8 cellular contexts compared by ENCODE assay signal in genomic region chr1:208233546-208233945, GRCh38. TPM values are rescaled to one million over a fixed set of nuclear protein-coding genes. Genes with fewer than 3 reads are reported as not detected.
A peak's percentile ranks its signal among the peaks of the same experiment; 100 is the strongest.
DNase-seq lines count a peak whose midpoint lies in the region; ATAC-seq and TF ChIP-seq lines count a peak whose summit lies in the region.

No MANE protein-coding gene starts in this region.

- ATAC-seq in SK-N-SH treated with all-trans-retinoic acid at 6 μM for 48 hours: no peak
- no peak for ATAC-seq in GM18907 (IDR thresholded peaks at IDR 0.05; ENCODE audit: unreplicated experiment)
- ATAC-seq in GM21786 (IDR thresholded peaks at IDR 0.05; ENCODE audit: unreplicated experiment): no peak
- no peak for ATAC-seq in HG03139 (IDR thresholded peaks at IDR 0.05; ENCODE audit: unreplicated experiment)

- peak overlapping the region; percentile 22; the same call in 1 of the 2 replicates for H3K4me2 ChIP-seq in SK-N-SH

- H3K27me3 ChIP-seq in SK-N-SH (ENCODE audit: insufficient read depth): no peaks in the 10 kb centered on the region

- no peak overlapping the region for H2AFZ ChIP-seq in SK-N-SH (ENCODE audit: low read depth)

- peaks cover 13% of the 10 kb centered on the region for H3F3A ChIP-seq in SK-N-SH (replicated peaks; ENCODE audit: insufficient read depth)

- H3K4me3 ChIP-seq in SK-N-SH (ENCODE audit: low read depth in 2 of 2, low read length in 1 of 2) (no peak overlapping the region), astrocyte of the spinal cord (ENCODE audit: low read depth, low read length) (no peak overlapping the region)

- H3K79me2 ChIP-seq in SK-N-SH (ENCODE audit: insufficient read depth): peaks cover 100% of the 10 kb centered on the region

- 78% methylated on average over 5 of the region's 5 CpGs for WGBS in SK-N-SH (ENCODE audit: low lambda C conversion rate)

- peak overlapping the region; percentile 19 for H3K27ac Mint-ChIP-seq in type B pancreatic cell

- H3K36me3 ChIP-seq in SK-N-SH (replicated peaks in 1 of 2; ENCODE audit: control insufficient read depth in 1 of 2, insufficient read depth in 2 of 2, low read length in 1 of 2): peaks cover 17 to 34% of the 10 kb centered on the region in 2 experiments

- H3K27ac ChIP-seq in SK-N-SH (ENCODE audit: low read depth in 2 of 2, low read length in 1 of 2): peak overlapping the region in 1 of 2 experiments; percentile 67; a peak in 1 of 4 replicates

- H4K20me1 ChIP-seq in SK-N-SH (ENCODE audit: insufficient read depth): no peaks in the 10 kb centered on the region; the same call in 1 of the 2 replicates

- no peaks in the 10 kb centered on the region for H3K9me2 ChIP-seq in SK-N-SH

- H3K27me3 Mint-ChIP-seq in type B pancreatic cell: no peaks in the 10 kb centered on the region

- no peak for TF ChIP-seq EP300 in SK-N-SH (IDR thresholded peaks at IDR 0.05; ENCODE audit: borderline replicate concordance in 1 of 2, low read depth in 1 of 2, low read length in 1 of 2)

- H3K4me1 Mint-ChIP-seq in type B pancreatic cell (ENCODE audit: unreplicated experiment): peaks cover 90% of the 10 kb centered on the region

- no peak overlapping the region for H3K9ac ChIP-seq in SK-N-SH

- in situ Hi-C loops in astrocyte of the spinal cord (cut with HindIII; ENCODE audit: low sequenced_read_pairs): no loop called here

- H3K9me3 ChIP-seq in SK-N-SH: no peaks in the 10 kb centered on the region

- peak overlapping the region; percentile 68 for H3K4me3 Mint-ChIP-seq in type B pancreatic cell

- no peak for TF ChIP-seq RAD21 in SK-N-SH (IDR thresholded peaks at IDR 0.05; ENCODE audit: low read length)

- DNase-seq in SK-N-SH (no peak), astrocyte of the spinal cord (ENCODE audit: low read depth, low spot score) (peak; percentile 74), medulla oblongata (ENCODE audit: extremely low spot score) (peak; percentile 92), type B pancreatic cell (ENCODE audit: extremely low spot score, unreplicated experiment) (no peak)

- CTCF ChIA-PET in SK-N-SH (lab: Yijun Ruan, JAX): interaction anchor here (0.8 to 19.9 kb wide), 10 partner anchors 8 to 236 kb away, joined by 3 to 579 read pairs (median 4); partner anchors contain the start of gene PLXNA2

- peaks cover 30 to 45% of the 10 kb centered on the region in 2 experiments for H3K4me1 ChIP-seq in SK-N-SH (ENCODE audit: control insufficient read depth in 1 of 2, insufficient read depth in 2 of 2, low read depth in 1 of 2, low read length in 1 of 2)

- peaks cover 25% of the 10 kb centered on the region for H3K36me3 Mint-ChIP-seq in type B pancreatic cell

- TF ChIP-seq CTCF in SK-N-SH (IDR thresholded peaks at IDR 0.05) (no peak), astrocyte of the spinal cord (IDR thresholded peaks at IDR 0.05; ENCODE audit: low read depth, low read length) (no peak), type B pancreatic cell (conservative IDR thresholded peaks at IDR 0.05) (no peak)

- POLR2A ChIA-PET in SK-N-SH (lab: Yijun Ruan, JAX): no interaction called here

- H3K9me3 Mint-ChIP-seq in type B pancreatic cell: peaks cover 3% of the 10 kb centered on the region

TF ChIP-seq in SK-N-SH, 30 proteins besides CTCF, POLR2A, EP300 and RAD21 (continues in another document):
- no peak for TF ChIP-seq TAF1 (IDR thresholded peaks at IDR 0.05; ENCODE audit: borderline replicate concordance, low read depth, low read length)
- no peak for TF ChIP-seq MXI1 (IDR thresholded peaks at IDR 0.05; ENCODE audit: low read depth, low read length)
- TF ChIP-seq FOSL2 (IDR thresholded peaks at IDR 0.05; ENCODE audit: borderline replicate concordance, low read depth): no peak
- TF ChIP-seq GATA2 (CRISPR knock-in tag; IDR thresholded peaks at IDR 0.05): no peak
- no peak for TF ChIP-seq RFX5 (IDR thresholded peaks at IDR 0.05; ENCODE audit: low read length)
- TF ChIP-seq TCF12 (IDR thresholded peaks at IDR 0.05): no peak
- TF ChIP-seq YY1 (IDR thresholded peaks at IDR 0.05; ENCODE audit: low read depth): no peak
- TF ChIP-seq IRF3 (IDR thresholded peaks at IDR 0.05; ENCODE audit: low read depth, low read length): no peak
- no peak for TF ChIP-seq ZBTB33 (IDR thresholded peaks at IDR 0.05; ENCODE audit: borderline replicate concordance, low read depth)
- no peak for TF ChIP-seq ELF1 (IDR thresholded peaks at IDR 0.05)
- no peak for TF ChIP-seq GABPA (IDR thresholded peaks at IDR 0.05; ENCODE audit: low read depth)
- no peak for TF ChIP-seq EZH2phosphoT487 (IDR thresholded peaks at IDR 0.05; ENCODE audit: borderline replicate concordance, low read depth)
- no peak for TF ChIP-seq MEF2A (IDR thresholded peaks at IDR 0.05; ENCODE audit: borderline replicate concordance, low read depth)
- TF ChIP-seq NRF1 (IDR thresholded peaks at IDR 0.05; ENCODE audit: low read depth, low read length): no peak

TF ChIP-seq in SK-N-SH treated with all-trans-retinoic acid at 6 μM for 48 hours, 23 proteins besides CTCF, POLR2A, EP300 and RAD21:
- no peak for TF ChIP-seq GLIS3 (CRISPR knock-in tag; IDR thresholded peaks at IDR 0.05)
- TF ChIP-seq CSRNP3 (CRISPR knock-in tag; IDR thresholded peaks at IDR 0.05): no peak
- no peak for TF ChIP-seq ZNF565 (CRISPR knock-in tag; conservative IDR thresholded peaks at IDR 0.05; ENCODE audit: low read depth)

RNA-seq across cellular contexts. Expression of gene PLXNA2, which starts 10.6 kb away (rescaled TPM):
- polyA plus RNA-seq in SK-N-SH (2012; rRNA removed): 7.3 and 8.5 TPM in 2 replicates
- polyA plus RNA-seq in SK-N-SH (2012; cell fraction: cytosol; rRNA removed): 3.9 and 6.2 TPM in 2 replicates
- polyA plus RNA-seq in SK-N-SH (2012; cell fraction: nucleus; rRNA removed): 31.0 and 36.0 TPM in 2 replicates
- total RNA-seq in type B pancreatic cell (ENCODE audit: low replicate concordance): 80.1 and 120 TPM in 2 replicates

Comparison
In these comparisons a context has a peak if more than half of its experiments do, and no peak if none do; other contexts are left out.
1. DNase-seq: peak in astrocyte of the spinal cord (single experiment) and medulla oblongata (single experiment); none in SK-N-SH (single experiment) and type B pancreatic cell (single experiment).